9 cellular contexts compared by ENCODE assay signal in genomic region chr15:42035362-42035761, GRCh38. TPM values are rescaled to one million over a fixed set of nuclear protein-coding genes. Genes with fewer than 3 reads are reported as not detected.
DNase-seq lines count a peak whose midpoint lies in the region; ATAC-seq and TF ChIP-seq lines count a peak whose summit lies in the region.
"Had no signal": no experiment of that assay in that cellular context is flagged by ENCODE, and none has a peak within 500 bp of the region (broad histone marks: within the 10 kb centered on the region; RNA-seq: fewer than 3 reads in every experiment).

No MANE protein-coding gene starts in this region.

- H3K4me3 Mint-ChIP-seq in naive B cell: peak overlapping the region in 3 of 8 donors; percentile 48 to 87 (median 51)

- DNase-seq in RWPE2 (ENCODE audit: low spot score): peak; percentile 90
- peak; percentile 2 for DNase-seq in naive B cell
- DNase-seq in SJCRH30: no peak
- no peak for DNase-seq in NCI-H446 (lab: John Stamatoyannopoulos, UW)
- no peak for DNase-seq in effector CD8-positive, alpha-beta T cell (lab: John Stamatoyannopoulos, UW)

- TF ChIP-seq CTCF in RWPE2 (IDR thresholded peaks at IDR 0.05; ENCODE audit: poor library complexity, severe bottlenecking): no peak

- H3K4me1 ChIP-seq in RWPE2 (ENCODE audit: insufficient read depth, poor library complexity, severe bottlenecking) (peaks cover 46% of the 10 kb centered on the region), SJCRH30 (no peaks in the 10 kb centered on the region)

- H3K27me3 ChIP-seq in RWPE2 (ENCODE audit: insufficient read depth, poor library complexity, severe bottlenecking) (no peaks in the 10 kb centered on the region), SJCRH30 (no peaks in the 10 kb centered on the region; the same call in 1 of the 2 replicates)

- H3K36me3 ChIP-seq in RWPE2 (ENCODE audit: low read depth): no peaks in the 10 kb centered on the region
- no peaks in the 10 kb centered on the region; the same call in 1 of the 2 replicates for H3K36me3 ChIP-seq in SJCRH30

- no peak overlapping the region for H3K27ac Mint-ChIP-seq in naive B cell

- H3K27ac ChIP-seq in RWPE2 (ENCODE audit: poor library complexity, severe bottlenecking) (peak overlapping the region; percentile 84), SJCRH30 (no peak overlapping the region)

- no peaks in the 10 kb centered on the region for H3K36me3 Mint-ChIP-seq in naive B cell

- H3K4me3 ChIP-seq in RWPE2 (ENCODE audit: severe bottlenecking): no peak overlapping the region
- no peak overlapping the region for H3K4me3 ChIP-seq in SJCRH30

- no peaks in the 10 kb centered on the region for H3K9me3 ChIP-seq in RWPE2 (ENCODE audit: severe bottlenecking)
- H3K9me3 ChIP-seq in SJCRH30 (replicated peaks): no peaks in the 10 kb centered on the region

- no peaks in the 10 kb centered on the region for H3K27me3 Mint-ChIP-seq in naive B cell

- peaks cover 14 to 20% (median 16%) of the 10 kb centered on the region in 3 donors for H3K4me1 Mint-ChIP-seq in naive B cell

- peak; percentile 62 for ATAC-seq in GM18861 (IDR thresholded peaks at IDR 0.05; ENCODE audit: unreplicated experiment)
- peak; percentile 63 for ATAC-seq in HG02759 (IDR thresholded peaks at IDR 0.05; ENCODE audit: unreplicated experiment)
- ATAC-seq in RWPE2 (ENCODE audit: low read depth): peak; percentile 83
- ATAC-seq in naive B cell (ENCODE audit: low read depth in 2 of 2): peak; percentile 71 to 74
- ATAC-seq in SK-N-SH treated with all-trans-retinoic acid at 6 μM for 48 hours: no peak

- H3K9me3 Mint-ChIP-seq in naive B cell: peaks cover 0 to 2% (median 0%) of the 10 kb centered on the region in 7 donors

TF ChIP-seq in SK-N-SH treated with all-trans-retinoic acid at 6 μM for 48 hours, 23 proteins besides CTCF, POLR2A, EP300 and RAD21:
- TF ChIP-seq ESRRG (CRISPR knock-in tag; IDR thresholded peaks at IDR 0.05) (no peak), OSR1 (CRISPR knock-in tag; IDR thresholded peaks at IDR 0.05) (no peak), ZNF8 (CRISPR knock-in tag; IDR thresholded peaks at IDR 0.05) (no peak), GLIS3 (CRISPR knock-in tag; IDR thresholded peaks at IDR 0.05) (no peak), CREB5 (CRISPR knock-in tag; IDR thresholded peaks at IDR 0.05; ENCODE audit: low read depth) (no peak)

RNA-seq across cellular contexts. Expression of gene PLA2G4E, which starts 14.5 kb away (rescaled TPM):
- not detected for polyA plus RNA-seq in naive B cell (ENCODE audit: low read depth in 6 of 6)
- total RNA-seq in SJCRH30 (2014; rRNA removed; shearing (Covaris generic)): not detected in 2 replicates
- total RNA-seq: glomerular endothelial cell had no signal

RNA-seq across cellular contexts. Expression of gene PLA2G4D, which starts 59.0 kb away (rescaled TPM):
- not detected for polyA plus RNA-seq in naive B cell (ENCODE audit: low read depth in 6 of 6)
- total RNA-seq in SJCRH30 (2014; rRNA removed; shearing (Covaris generic)): not detected in 2 replicates
- total RNA-seq: glomerular endothelial cell had no signal

Comparison
In these comparisons a context has a peak if more than half of its experiments do, and no peak if none do; other contexts are left out.
1. DNase-seq: peak in RWPE2 (single experiment) and naive B cell (single experiment); none in SJCRH30 (0 of 2), NCI-H446 (0 of 2) and effector CD8-positive, alpha-beta T cell (single experiment).